Comparison of ENCODE assay signal across 20 cellular contexts in genomic region chr16:87792205-87792565, GRCh38.
"Had no signal": no experiment of that assay in that cellular context is flagged by ENCODE, and none has a peak within 500 bp of the region (broad histone marks: within the 10 kb centered on the region; RNA-seq: fewer than 3 reads in every experiment).

No MANE protein-coding gene starts in this region.

- H3K9me3 ChIP-seq: colonic mucosa, heart right ventricle, lower lobe of right lung, mucosa of descending colon, upper lobe of right lung had no signal

- H3K27me3 ChIP-seq: colonic mucosa, upper lobe of right lung had no signal

- H3K4me3 ChIP-seq: colonic mucosa, heart right ventricle, lower lobe of right lung, mucosa of descending colon, smooth muscle cell, upper lobe of right lung had no signal

- DNase-seq: activated CD4-positive, alpha-beta T cell treated with anti-CD3 and anti-CD28 coated beads for 4 hours; activated CD4-positive, alpha-beta T cell treated with anti-CD3 and anti-CD28 coated beads, Interleukin-2, amount 50 U/mL, for 48 hours; activated CD4-positive, CD25-positive, alpha-beta regulatory T cell; activated CD8-positive, alpha-beta memory T cell treated with anti-CD3 and anti-CD28 coated beads, Interleukin-2, amount 50 U/mL, for 48 hours; activated naive CD4-positive, alpha-beta T cell; activated T-cell treated with anti-CD3 and anti-CD28 coated beads, Interleukin-2, amount 50 U/mL, for 4 hours; central memory CD4-positive, alpha-beta T cell; colonic mucosa; heart right ventricle; islet precursor cell; left colon; lower lobe of right lung; mesendoderm; mucosa of descending colon; posterior cingulate gyrus; stimulated activated CD4-positive, alpha-beta T cell treated with anti-CD3 and anti-CD28 coated beads, Interleukin-15, amount 100 ng/mL, for 24 hours; stimulated activated CD8-positive, alpha-beta memory T cell treated with anti-CD3 and anti-CD28 coated beads, Interleukin-4, amount 100 ng/mL, for 48 hours; stimulated activated naive CD4-positive, alpha-beta T cell; upper lobe of right lung had no signal

- H3K27ac ChIP-seq: colonic mucosa, heart right ventricle, lower lobe of right lung, upper lobe of right lung had no signal

- H3K4me2 ChIP-seq: smooth muscle cell had no signal

- H3K36me3 ChIP-seq: colonic mucosa, heart right ventricle, lower lobe of right lung, upper lobe of right lung had no signal

- H3K4me1 ChIP-seq: colonic mucosa, lower lobe of right lung, upper lobe of right lung had no signal
